16 cellular contexts compared by ENCODE assay signal in genomic region chr9:136087741-136088480, GRCh38. TPM values are rescaled to one million over a fixed set of nuclear protein-coding genes. Genes with fewer than 3 reads are reported as not detected.
DNase-seq lines count a peak whose midpoint lies in the region; ATAC-seq and TF ChIP-seq lines count a peak whose summit lies in the region.
"Had no signal": no experiment of that assay in that cellular context is flagged by ENCODE, and none has a peak within 500 bp of the region (broad histone marks: within the 10 kb centered on the region; RNA-seq: fewer than 3 reads in every experiment).

No MANE protein-coding gene starts in this region.

- H3K36me3 ChIP-seq in heart left ventricle: peaks cover 0 to 6% (median 0%) of the 10 kb centered on the region in 9 donors
- peaks cover 0 to 23% (median 0%) of the 10 kb centered on the region in 9 donors for H3K36me3 ChIP-seq in heart right ventricle
- H3K36me3 ChIP-seq in psoas muscle (ENCODE audit: insufficient read depth in 1 of 2, low read depth in 1 of 2): no peaks in the 10 kb centered on the region
- H3K36me3 ChIP-seq: prostate gland had no signal

- no peak for TF ChIP-seq POLR2A in heart left ventricle (IDR thresholded peaks at IDR 0.05)

- H3K27me3 ChIP-seq in heart left ventricle: no peaks in the 10 kb centered on the region
- H3K27me3 ChIP-seq in heart right ventricle: no peaks in the 10 kb centered on the region
- no peaks in the 10 kb centered on the region for H3K27me3 ChIP-seq in psoas muscle (ENCODE audit: insufficient read depth in 3 of 3, low read length in 2 of 3)
- H3K27me3 ChIP-seq: Peyer's patch had no signal

- H3K9me3 ChIP-seq in heart left ventricle (no peaks in the 10 kb centered on the region), heart right ventricle (no peaks in the 10 kb centered on the region), psoas muscle (no peaks in the 10 kb centered on the region)
- H3K9me3 ChIP-seq: Peyer's patch, prostate gland had no signal

- H3K4me1 ChIP-seq in heart left ventricle (peaks cover 17 to 99% (median 85%) of the 10 kb centered on the region in 12 donors), heart right ventricle (peaks cover 41 to 98% (median 87%) of the 10 kb centered on the region in 9 donors), psoas muscle (peaks cover 80% of the 10 kb centered on the region)

- ATAC-seq in heart left ventricle (no peak), Right ventricle myocardium inferior (no peak), heart right ventricle (peak in 1 of 8 donors; percentile 25), psoas muscle (peak in 1 of 4 donors; percentile 10), GM18909 (IDR thresholded peaks at IDR 0.05; ENCODE audit: poor library complexity, unreplicated experiment) (no peak), HG03565 (IDR thresholded peaks at IDR 0.05; ENCODE audit: unreplicated experiment) (no peak)
- ATAC-seq: GM12878, left lobe of liver, T-cell had no signal

- peak overlapping the region in 11 of 12 donors; percentile 39 to 99 (median 68) for H3K27ac ChIP-seq in heart left ventricle
- H3K27ac ChIP-seq in heart right ventricle: peak overlapping the region in 9 of 10 donors; percentile 34 to 99 (median 75)
- H3K27ac ChIP-seq in psoas muscle: peak overlapping the region; percentile 93
- H3K27ac ChIP-seq: VCaP had no signal

- DNase-seq in heart left ventricle (peak in 3 of 5 donors; percentile 30 to 59 (median 36)), Right ventricle myocardium inferior (ENCODE audit: missing footprints) (no peak), heart right ventricle (peak in 1 of 2 donors; percentile 28), psoas muscle (peak; percentile 15 to 48), NCI-H1092 (lab: John Stamatoyannopoulos, UW) (no peak)
- DNase-seq in activated CD4-positive, CD25-positive, alpha-beta regulatory T cell (lab: John Stamatoyannopoulos, UW): no peak
- DNase-seq: COR-L47, NCI-H748 treated with DMSO at 0.1 percent for 48 hours, T-cell had no signal

- no peak for TF ChIP-seq CTCF in heart left ventricle (IDR thresholded peaks at IDR 0.05)
- TF ChIP-seq CTCF in heart right ventricle (IDR thresholded peaks at IDR 0.05): no peak
- no peak for TF ChIP-seq CTCF in psoas muscle (IDR thresholded peaks at IDR 0.05)

- intact Hi-C loops in heart left ventricle (cut with DNase I): loop anchor here in 7 of 10 donors (5.0 to 10.0 kb wide), 3 partner anchors 34 to 123 kb away; partner anchors contain the start of gene UBAC1 (in 1 of the 7)
- intact Hi-C loops in Right ventricle myocardium inferior (cut with DNase I): loop anchor here (2.0 kb wide), 1 partner anchor 31 kb away; the partner anchor contains the start of gene TMEM250
- intact Hi-C loops in heart right ventricle (cut with DNase I): loop anchor here in 5 of 10 donors (5.0 kb wide), 2 partner anchors 34 to 36 kb away; no protein-coding TSS in a partner anchor
- intact Hi-C loops in psoas muscle (cut with DNase I): loop anchor here (5.0 kb wide), 2 partner anchors 34 to 61 kb away; no protein-coding TSS in a partner anchor

- WGBS in heart left ventricle, 4 donors: 40 to 58% (median 48%) methylated on average over 11 to 24 of the region's 24 CpGs
- 44 to 53% methylated on average over 24 of the region's 24 CpGs for WGBS in heart right ventricle, 2 donors
- WGBS in psoas muscle, 3 donors: 57 to 74% (median 59%) methylated on average over 24 of the region's 24 CpGs

- no peak overlapping the region for H3K4me3 ChIP-seq in heart left ventricle
- no peak overlapping the region for H3K4me3 ChIP-seq in heart right ventricle
- H3K4me3 ChIP-seq in psoas muscle: peak overlapping the region; percentile 52
- H3K4me3 ChIP-seq: GM12878, Peyer's patch, prostate gland had no signal

RNA-seq across cellular contexts. Expression of gene NACC2, which starts 7.2 kb away (rescaled TPM):
- total RNA-seq in heart left ventricle: 10 to 100 TPM; 38.7 to 66.5 (median 47.5) TPM
- polyA plus RNA-seq in heart left ventricle: 10 to 100 TPM; 17.9 to 39.1 TPM
- 37.0 TPM for total RNA-seq in Right ventricle myocardium inferior
- total RNA-seq in heart right ventricle: 10 to 100 TPM; 32.0 to 55.1 (median 41.1) TPM
- polyA plus RNA-seq in heart right ventricle: 10 to 100 TPM; 15.6 to 16.5 TPM
- total RNA-seq in psoas muscle: 10 to 100 TPM; 18.4 to 33.5 (median 28.0) TPM
- polyA plus RNA-seq in psoas muscle: 10 to 100 TPM in 2 of 3 donors, 1 to 10 TPM in 1; 8.5 to 14.0 (median 10.4) TPM

RNA-seq across cellular contexts. Expression of gene TMEM250, which starts 30.8 kb away (rescaled TPM):
- total RNA-seq in heart left ventricle: 10 to 100 TPM; 15.5 to 34.3 (median 19.9) TPM
- 10 to 100 TPM; 11.6 to 37.0 TPM for polyA plus RNA-seq in heart left ventricle
- 18.7 TPM for total RNA-seq in Right ventricle myocardium inferior
- 10 to 100 TPM; 12.7 to 24.3 (median 15.4) TPM for total RNA-seq in heart right ventricle
- 10 to 100 TPM in 1 of 2 donors, 1 to 10 TPM in 1; 9.7 to 26.4 TPM for polyA plus RNA-seq in heart right ventricle
- 10 to 100 TPM; 17.3 to 27.8 (median 22.5) TPM for total RNA-seq in psoas muscle
- polyA plus RNA-seq in psoas muscle: 10 to 100 TPM; 28.8 to 49.5 (median 41.3) TPM

Comparison
In these comparisons a context has a peak if more than half of its experiments do, and no peak if none do; other contexts are left out.
1. DNase-seq: peak in heart left ventricle (3 of 5) and psoas muscle (2 of 2); none in Right ventricle myocardium inferior (single experiment), activated CD4-positive, CD25-positive, alpha-beta regulatory T cell (0 of 4) and NCI-H1092 (single experiment).
2. Peak in every context shown above with its lines, with median percentiles within 50 percentile points of each other: H3K27ac ChIP-seq.